In genomic region chr17:77419547-77420475, GRCh38 we compare ENCODE assay signal across 8 cellular contexts.
DNase-seq lines count a peak whose midpoint lies in the region; ATAC-seq and TF ChIP-seq lines count a peak whose summit lies in the region.

No MANE protein-coding gene starts in this region.

- H3K27ac ChIP-seq in Panc1 (ENCODE audit: low read length) (peak overlapping the region; percentile 83), suprapubic skin (peak overlapping the region; percentile 20)

- intact Hi-C loops in Panc1 (cut with micrococcal nuclease; ENCODE audit: unreplicated experiment): loop anchor here (10.0 kb wide), 1 partner anchor 75 kb away; no protein-coding TSS in a partner anchor

- peak overlapping the region; percentile 93 for H3K27ac Mint-ChIP-seq in activated naive CD4-positive, alpha-beta T cell treated with anti-CD3 and anti-CD28 coated beads, Interleukin-2, amount 50 U/mL, for 24 hours

- no peaks in the 10 kb centered on the region for H3K9me3 Mint-ChIP-seq in activated naive CD4-positive, alpha-beta T cell treated with anti-CD3 and anti-CD28 coated beads, Interleukin-2, amount 50 U/mL, for 24 hours

- BruUV-seq in Panc1 (replicated peaks; lab: Mats Ljungman, UMichigan): no TSS peak

- no peaks in the 10 kb centered on the region for H3K27me3 ChIP-seq in Panc1 (ENCODE audit: control insufficient read depth, insufficient read depth, low read length)
- H3K27me3 ChIP-seq in suprapubic skin: no peaks in the 10 kb centered on the region

- POLR2A ChIA-PET in Panc1 (lab: Charles Lee): interaction anchor here (0.6 kb wide), 1 partner anchor 124 kb away, joined by 3 read pairs; no protein-coding TSS in a partner anchor

- H3K36me3 ChIP-seq in Panc1 (ENCODE audit: control insufficient read depth, insufficient read depth, low read length): no peaks in the 10 kb centered on the region
- H3K36me3 ChIP-seq in suprapubic skin: no peaks in the 10 kb centered on the region

- H3K4me1 Mint-ChIP-seq in activated naive CD4-positive, alpha-beta T cell treated with anti-CD3 and anti-CD28 coated beads, Interleukin-2, amount 50 U/mL, for 24 hours: peaks cover 52% of the 10 kb centered on the region

- no peak for TF ChIP-seq POLR2A in suprapubic skin (IDR thresholded peaks at IDR 0.05)

- H3K4me1 ChIP-seq in Panc1 (ENCODE audit: control insufficient read depth, insufficient read depth, low read length): peaks cover 92% of the 10 kb centered on the region
- peaks cover 81% of the 10 kb centered on the region for H3K4me1 ChIP-seq in suprapubic skin

- CTCF ChIA-PET in Panc1 (lab: Charles Lee): interaction anchor here (0.5 kb wide), 1 partner anchor 399 kb away, joined by 4 read pairs; no protein-coding TSS in a partner anchor

- TF ChIP-seq CTCF in Panc1 (IDR thresholded peaks at IDR 0.05): no peak
- TF ChIP-seq CTCF in fibroblast of mammary gland (conservative IDR thresholded peaks at IDR 0.05; ENCODE audit: control insufficient read depth, insufficient read depth, low read depth, low read length): no peak
- TF ChIP-seq CTCF in suprapubic skin (IDR thresholded peaks at IDR 0.05): no peak

- TF ChIP-seq EP300 in suprapubic skin (IDR thresholded peaks at IDR 0.05): no peak

- H3K4me3 ChIP-seq in Panc1 (ENCODE audit: low read depth in 2 of 2, low read length in 2 of 2): no peak overlapping the region
- H3K4me3 ChIP-seq in fibroblast of mammary gland (ENCODE audit: control insufficient read depth, low read depth, low read length): no peak overlapping the region
- H3K4me3 ChIP-seq in suprapubic skin: no peak overlapping the region

- H3K9me3 ChIP-seq in Panc1 (ENCODE audit: control insufficient read depth, insufficient read depth, low read depth, low read length) (no peaks in the 10 kb centered on the region), suprapubic skin (no peaks in the 10 kb centered on the region)

- WGBS in suprapubic skin: 84% methylated on average over 18 of the region's 26 CpGs

- peak; percentile 20 for ATAC-seq in Panc1

- no peaks in the 10 kb centered on the region for H3K27me3 Mint-ChIP-seq in activated naive CD4-positive, alpha-beta T cell treated with anti-CD3 and anti-CD28 coated beads, Interleukin-2, amount 50 U/mL, for 24 hours

- no peaks in the 10 kb centered on the region for H3K36me3 Mint-ChIP-seq in activated naive CD4-positive, alpha-beta T cell treated with anti-CD3 and anti-CD28 coated beads, Interleukin-2, amount 50 U/mL, for 24 hours

- in situ Hi-C loops in Panc1 (cut with HindIII; ENCODE audit: low pct_unique_long_range_greater_than_20kb, low sequenced_read_pairs): loop anchor here (5.0 kb wide), 1 partner anchor 93 kb away; no protein-coding TSS in a partner anchor

- DNase-seq in activated naive CD4-positive, alpha-beta T cell (lab: John Stamatoyannopoulos, UW): no peak
- DNase-seq in Panc1 (ENCODE audit: low read depth, low spot score): no peak
- peak; percentile 41 for DNase-seq in fibroblast of mammary gland (ENCODE audit: low read depth)
- no peak for DNase-seq in suprapubic skin (ENCODE audit: low spot score in 2 of 2)
- DNase-seq in stimulated activated CD4-positive, alpha-beta T cell treated with anti-CD3 and anti-CD28 coated beads, Interleukin-4, amount 100 ng/mL, for 24 hours: no peak
- DNase-seq in hypothalamus (lab: John Stamatoyannopoulos, UW): no peak
- no peak for DNase-seq in NK-92 treated with Interleukin-12 subunit alpha and Interleukin-12 subunit beta, amount 100 ng/mL, for 24 hours (lab: John Stamatoyannopoulos, UW)

- no peak overlapping the region for H3K4me3 Mint-ChIP-seq in activated naive CD4-positive, alpha-beta T cell treated with anti-CD3 and anti-CD28 coated beads, Interleukin-2, amount 50 U/mL, for 24 hours
